In genomic region chr9:5449521-5450359, GRCh38 we compare ENCODE assay signal across 8 cellular contexts. TPM values are rescaled to one million over a fixed set of nuclear protein-coding genes. Genes with fewer than 3 reads are reported as not detected.
DNase-seq lines count a peak whose midpoint lies in the region; ATAC-seq and TF ChIP-seq lines count a peak whose summit lies in the region.

No MANE protein-coding gene starts in this region.

- no peak overlapping the region for H3K18ac ChIP-seq in mesenchymal stem cell (ENCODE audit: low read depth in 1 of 2, low read length in 2 of 2)

- H3K9me3 Mint-ChIP-seq in stimulated activated naive CD8-positive, alpha-beta T cell treated with anti-CD3 and anti-CD28 coated beads, Interleukin-15, Interleukin-2, amounts not matched to agents 100 ng/mL and 50 ng/mL, for 24 hours, result no peaks in the 10 kb centered on the region
- peaks cover 0 to 3% (median 0%) of the 10 kb centered on the region in 5 experiments for H3K9me3 Mint-ChIP-seq in brain

- DNase-seq in stimulated activated naive CD8-positive, alpha-beta T cell treated with anti-CD3 and anti-CD28 coated beads, Interleukin-15, Interleukin-2, amounts not matched to agents 100 U/mL and 50 U/mL, for 24 hours, result no peak
- DNase-seq in mesenchymal stem cell, result no peak
- no peak for DNase-seq in aorta
- DNase-seq in stimulated activated CD4-positive, alpha-beta T cell treated with anti-CD3 and anti-CD28 coated beads, Interleukin-4, amount 100 ng/mL, for 4 hours, result no peak
- no peak for DNase-seq in 8988T

- peak overlapping the region; percentile 92 for H3K27ac Mint-ChIP-seq in stimulated activated naive CD8-positive, alpha-beta T cell treated with anti-CD3 and anti-CD28 coated beads, Interleukin-15, Interleukin-2, amounts not matched to agents 100 ng/mL and 50 ng/mL, for 24 hours
- H3K27ac Mint-ChIP-seq in brain, result peak overlapping the region in 2 of 5 experiments; percentile 70 to 74

- H4K8ac ChIP-seq in mesenchymal stem cell (ENCODE audit: low read length), result no peak overlapping the region

- intact Hi-C loops in aorta (cut with DNase I), result no loop called here

- H2BK12ac ChIP-seq in mesenchymal stem cell (ENCODE audit: low read length in 2 of 2), result no peak overlapping the region

- peak overlapping the region; percentile 70 for H3K4me2 ChIP-seq in mesenchymal stem cell (ENCODE audit: low read length, poor library complexity, severe bottlenecking)

- H3K23ac ChIP-seq in mesenchymal stem cell (ENCODE audit: low read length in 2 of 2), result no peak overlapping the region

- no peaks in the 10 kb centered on the region for H3K27me3 ChIP-seq in mesenchymal stem cell (ENCODE audit: control insufficient read depth in 1 of 2, insufficient read depth in 1 of 2, low read length in 2 of 2)
- no peaks in the 10 kb centered on the region for H3K27me3 ChIP-seq in aorta (ENCODE audit: control insufficient read depth in 1 of 2, insufficient read depth in 2 of 2, low read length in 1 of 2)

- H3K4me1 Mint-ChIP-seq in stimulated activated naive CD8-positive, alpha-beta T cell treated with anti-CD3 and anti-CD28 coated beads, Interleukin-15, Interleukin-2, amounts not matched to agents 100 ng/mL and 50 ng/mL, for 24 hours (ENCODE audit: low read depth), result peaks cover 89% of the 10 kb centered on the region
- peaks cover 9% of the 10 kb centered on the region for H3K4me1 Mint-ChIP-seq in brain

- H3K4me3 ChIP-seq in mesenchymal stem cell (ENCODE audit: insufficient read depth in 1 of 2, low read depth in 1 of 2, low read length in 2 of 2) (peak overlapping the region in 1 of 2 experiments; percentile 84), aorta (ENCODE audit: low read length in 2 of 2) (peak overlapping the region; percentile 71 to 95)

- no peak for ATAC-seq in stimulated activated naive CD8-positive, alpha-beta T cell treated with anti-CD3 and anti-CD28 coated beads, Interleukin-15, Interleukin-2, amounts not matched to agents 100 U/mL and 50 U/mL, for 24 hours
- ATAC-seq in aorta (ENCODE audit: low FRiP score) (no peak), GM18520 (IDR thresholded peaks at IDR 0.05; ENCODE audit: unreplicated experiment) (no peak)

- H3K4me1 ChIP-seq in mesenchymal stem cell (ENCODE audit: control insufficient read depth, insufficient read depth, low read depth, low read length) (peaks cover 3% of the 10 kb centered on the region), aorta (ENCODE audit: control insufficient read depth in 1 of 2, insufficient read depth in 2 of 2, low read length in 2 of 2) (peaks cover 0 to 4% of the 10 kb centered on the region in 2 donors)

- H3K36me3 ChIP-seq in mesenchymal stem cell (ENCODE audit: control insufficient read depth in 1 of 2, insufficient read depth in 2 of 2, low read depth in 1 of 2, low read length in 2 of 2), result no peaks in the 10 kb centered on the region
- no peaks in the 10 kb centered on the region for H3K36me3 ChIP-seq in aorta (ENCODE audit: control insufficient read depth in 1 of 2, insufficient read depth in 2 of 2, low read length in 1 of 2)

- no peak overlapping the region for H2AFZ ChIP-seq in mesenchymal stem cell (ENCODE audit: low read depth, low read length)

- no peak overlapping the region for H3K4ac ChIP-seq in mesenchymal stem cell (ENCODE audit: low read depth in 1 of 2, low read length in 2 of 2)

- peak overlapping the region; percentile 35 for H2AK5ac ChIP-seq in mesenchymal stem cell (ENCODE audit: low read length, severe bottlenecking)

- no peaks in the 10 kb centered on the region for H3K27me3 Mint-ChIP-seq in stimulated activated naive CD8-positive, alpha-beta T cell treated with anti-CD3 and anti-CD28 coated beads, Interleukin-15, Interleukin-2, amounts not matched to agents 100 ng/mL and 50 ng/mL, for 24 hours
- H3K27me3 Mint-ChIP-seq in brain, result peaks cover 34% of the 10 kb centered on the region

- peaks cover 2% of the 10 kb centered on the region for H3K79me1 ChIP-seq in mesenchymal stem cell (replicated peaks; ENCODE audit: low read length, poor library complexity, severe bottlenecking)

- H3K9ac ChIP-seq in mesenchymal stem cell (ENCODE audit: low read length), result peak overlapping the region; percentile 91

- peak overlapping the region; percentile 95 for H3K4me3 Mint-ChIP-seq in stimulated activated naive CD8-positive, alpha-beta T cell treated with anti-CD3 and anti-CD28 coated beads, Interleukin-15, Interleukin-2, amounts not matched to agents 100 ng/mL and 50 ng/mL, for 24 hours
- H3K4me3 Mint-ChIP-seq in brain, result peak overlapping the region; percentile 80 to 91 (median 86)

- 80% methylated on average over 11 of the region's 15 CpGs for WGBS in mesenchymal stem cell
- 32 to 36% methylated on average over 15 of the region's 15 CpGs for WGBS in aorta, 2 donors

- no peak overlapping the region for H4K91ac ChIP-seq in mesenchymal stem cell (ENCODE audit: low read length)

- no peak overlapping the region for H2BK15ac ChIP-seq in mesenchymal stem cell (ENCODE audit: low read depth, poor library complexity, severe bottlenecking)

- peaks cover 16% of the 10 kb centered on the region for H3K36me3 Mint-ChIP-seq in stimulated activated naive CD8-positive, alpha-beta T cell treated with anti-CD3 and anti-CD28 coated beads, Interleukin-15, Interleukin-2, amounts not matched to agents 100 ng/mL and 50 ng/mL, for 24 hours (ENCODE audit: low read depth)
- no peaks in the 10 kb centered on the region for H3K36me3 Mint-ChIP-seq in brain

- no peak overlapping the region for H3K14ac ChIP-seq in mesenchymal stem cell (ENCODE audit: low read length in 2 of 2)

- H3K9me3 ChIP-seq in mesenchymal stem cell (ENCODE audit: control insufficient read depth, low read length), result no peaks in the 10 kb centered on the region
- H3K9me3 ChIP-seq in aorta (ENCODE audit: control insufficient read depth, low read length), result no peaks in the 10 kb centered on the region

- H3K27ac ChIP-seq in mesenchymal stem cell (ENCODE audit: low read length, poor library complexity, severe bottlenecking), result peak overlapping the region; percentile 51
- peak overlapping the region; percentile 63 to 99 for H3K27ac ChIP-seq in aorta (ENCODE audit: low read depth in 1 of 2, low read length in 2 of 2)

- no peak overlapping the region for H2BK5ac ChIP-seq in mesenchymal stem cell (ENCODE audit: low read depth, low read length, poor library complexity, severe bottlenecking)

- no peak overlapping the region for H2BK120ac ChIP-seq in mesenchymal stem cell (ENCODE audit: low read depth, low read length)

- no peak for TF ChIP-seq CTCF in brain (conservative IDR thresholded peaks at IDR 0.05)

RNA-seq across cellular contexts. Expression of gene CD274, which starts 0.6 kb away (rescaled TPM):
- polyA plus RNA-seq in brain (ENCODE audit: insufficient read depth, low read depth, low replicate concordance) (0.27 TPM), aorta (1 to 10 TPM; 1.9 to 2.1 TPM)
- polyA plus RNA-seq in mesenchymal stem cell (2013, experiment 1 of 2), result 3.9 TPM
- polyA plus RNA-seq in mesenchymal stem cell (2013, experiment 2 of 2), result 3.9 TPM
- 1 to 10 TPM; 3.8 to 5.7 TPM for total RNA-seq in aorta

RNA-seq across cellular contexts. Expression of gene PLGRKT, which starts 12.0 kb away (rescaled TPM):
- polyA plus RNA-seq in brain (ENCODE audit: insufficient read depth, low read depth, low replicate concordance) (26.6 TPM), aorta (10 to 100 TPM; 12.6 to 31.7 TPM)
- 15.5 TPM for polyA plus RNA-seq in mesenchymal stem cell (2013, experiment 1 of 2)
- 20.4 TPM for polyA plus RNA-seq in mesenchymal stem cell (2013, experiment 2 of 2)
- total RNA-seq in aorta, result 10 to 100 TPM in 1 of 2 donors, 1 to 10 TPM in 1; 8.8 to 10.6 TPM
